Comparison of ENCODE assay signal across 2 cellular contexts in the genomic region with DNA sequence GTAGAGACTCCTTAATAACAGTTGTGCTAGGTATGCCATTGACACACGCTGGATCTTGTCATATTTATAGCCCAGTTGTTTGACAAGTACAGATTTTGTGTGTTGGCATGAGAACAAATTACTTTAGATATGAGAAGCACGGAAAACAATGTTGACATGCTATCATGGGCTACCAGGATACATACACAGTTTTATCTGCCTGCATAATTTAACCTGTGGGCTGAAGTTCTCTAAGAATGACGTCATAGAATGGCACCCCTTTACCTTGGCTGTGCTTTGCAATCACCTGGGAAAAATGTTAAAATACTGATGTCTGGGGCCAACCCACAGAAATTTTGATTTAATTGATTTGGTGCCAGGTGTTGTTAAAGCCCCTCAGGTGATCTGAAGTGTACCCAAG.
TF ChIP-seq lines count a peak whose summit lies in the region.

No MANE protein-coding gene starts in this region.

TF ChIP-seq in HEK293, 187 proteins besides CTCF, POLR2A, EP300 and RAD21:
- TF ChIP-seq ATF2 (tag by site-specific recombination; IDR thresholded peaks at IDR 0.05; ENCODE audit: low read depth), result peak; percentile 63
- TF ChIP-seq ZNF791 (tag by site-specific recombination; IDR thresholded peaks at IDR 0.05), result no peak
- TF ChIP-seq ZBTB17 (tag by site-specific recombination; IDR thresholded peaks at IDR 0.05), result no peak
- no peak for TF ChIP-seq ZNF274 (IDR thresholded peaks at IDR 0.05; ENCODE audit: low read length)
- TF ChIP-seq ZNF274 (tag by site-specific recombination; IDR thresholded peaks at IDR 0.05; ENCODE audit: borderline replicate concordance), result no peak
- no peak for TF ChIP-seq ZNF670 (tag by site-specific recombination; IDR thresholded peaks at IDR 0.05; ENCODE audit: low read depth)
- no peak for TF ChIP-seq ZNF548 (tag by site-specific recombination; IDR thresholded peaks at IDR 0.05)

TF ChIP-seq in K562, 482 proteins besides CTCF, POLR2A, EP300 and RAD21:
- TF ChIP-seq POLR2B (IDR thresholded peaks at IDR 0.05; ENCODE audit: low read depth, partially characterized antibody), result no peak
- no peak for TF ChIP-seq MIER1 (IDR thresholded peaks at IDR 0.05; ENCODE audit: low read depth)
- peak; percentile 29; the same call in 1 of the 2 replicates for TF ChIP-seq JUND (IDR thresholded peaks at IDR 0.05; ENCODE audit: borderline replicate concordance, low read depth, low read length)
- peak; percentile 66; the same call in 1 of the 3 replicates for TF ChIP-seq JUND (tag; IDR thresholded peaks at IDR 0.05; ENCODE audit: borderline replicate concordance, low read depth, low read length)
- TF ChIP-seq ATF3 (IDR thresholded peaks at IDR 0.05), result peak; percentile 76
- TF ChIP-seq ATF3 (CRISPR knock-in tag; conservative IDR thresholded peaks at IDR 0.05), result no peak
- TF ChIP-seq JUNB (CRISPR knock-in tag; conservative IDR thresholded peaks at IDR 0.05), result peak; percentile 56; the same call in 1 of the 2 replicates
- TF ChIP-seq YBX1 (IDR thresholded peaks at IDR 0.05), result no peak
- no peak for TF ChIP-seq THRA (IDR thresholded peaks at IDR 0.05)
- peak; percentile 85 for TF ChIP-seq ATF7 (IDR thresholded peaks at IDR 0.05)
- TF ChIP-seq ATF1 (CRISPR knock-in tag; IDR thresholded peaks at IDR 0.05), result no peak
- peak; percentile 43; the same call in 1 of the 2 replicates for TF ChIP-seq ATF1 (tag; IDR thresholded peaks at IDR 0.05)
- TF ChIP-seq FOXJ2 (tag; IDR thresholded peaks at IDR 0.05), result no peak
- TF ChIP-seq SP1 (CRISPR knock-in tag; IDR thresholded peaks at IDR 0.05), result no peak
- TF ChIP-seq ZNF277 (CRISPR knock-in tag; IDR thresholded peaks at IDR 0.05; ENCODE audit: borderline replicate concordance), result no peak
- TF ChIP-seq GTF3C2 (IDR thresholded peaks at IDR 0.05; ENCODE audit: borderline replicate concordance, extremely low read depth, insufficient read length), result no peak
